ENCODE assay signal across 16 cellular contexts in genomic region chr9:78973906-78974305, GRCh38.
A peak's percentile ranks its signal among the peaks of the same experiment; 100 is the strongest.
DNase-seq lines count a peak whose midpoint lies in the region; ATAC-seq and TF ChIP-seq lines count a peak whose summit lies in the region.
"Had no signal": no experiment of that assay in that cellular context is flagged by ENCODE, and none has a peak within 500 bp of the region (broad histone marks: within the 10 kb centered on the region; RNA-seq: fewer than 3 reads in every experiment).

No MANE protein-coding gene starts in this region.

- H3K4me3 ChIP-seq in MG63 (no peak overlapping the region), mesendoderm (ENCODE audit: low read length) (no peak overlapping the region)
- H3K4me3 ChIP-seq: coronary artery, prostate gland had no signal

- H3K4me1 Mint-ChIP-seq in natural killer cell: no peaks in the 10 kb centered on the region
- H3K4me1 Mint-ChIP-seq: T-helper 17 cell had no signal

- no peak overlapping the region for H3K4ac ChIP-seq in mesendoderm (ENCODE audit: low read depth, low read length)

- DNase-seq in NCI-H1105 treated with DMSO at 0.1 percent for 48 hours (lab: John Stamatoyannopoulos, UW): peak; percentile 8
- DNase-seq in NCI-H1105 (lab: John Stamatoyannopoulos, UW): no peak
- DNase-seq in MG63: peak; percentile 22
- DNase-seq in amniotic stem cell (lab: John Stamatoyannopoulos, UW): peak; percentile 61
- DNase-seq in mesendoderm: peak; percentile 45
- no peak for DNase-seq in ecto neural progenitor cell (ENCODE audit: low spot score)
- no peak for DNase-seq in natural killer cell
- DNase-seq: 8988T; activated CD8-positive, alpha-beta T cell treated with anti-CD3 and anti-CD28 coated beads for 36 hours; activated naive CD4-positive, alpha-beta T cell treated with anti-CD3 and anti-CD28 coated beads for 36 hours; substantia nigra; T-helper 17 cell had no signal

- H3K27me3 ChIP-seq in MG63: no peaks in the 10 kb centered on the region
- H3K27me3 ChIP-seq in mesendoderm (ENCODE audit: insufficient read depth, low read length, poor library complexity): no peaks in the 10 kb centered on the region

- H3K4me3 Mint-ChIP-seq in natural killer cell: no peak overlapping the region
- H3K4me3 Mint-ChIP-seq: activated CD8-positive, alpha-beta T cell treated with anti-CD3 and anti-CD28 coated beads for 36 hours; activated naive CD4-positive, alpha-beta T cell treated with anti-CD3 and anti-CD28 coated beads for 36 hours; T-helper 17 cell had no signal

- H3K36me3 ChIP-seq in MG63 (no peaks in the 10 kb centered on the region), mesendoderm (ENCODE audit: control insufficient read depth, insufficient read depth, low read length) (no peaks in the 10 kb centered on the region)
- H3K36me3 ChIP-seq: prostate gland had no signal

- no peaks in the 10 kb centered on the region for H3K9me3 ChIP-seq in MG63
- H3K9me3 ChIP-seq: prostate gland had no signal

- H4K8ac ChIP-seq in mesendoderm (ENCODE audit: low read depth, low read length): no peak overlapping the region

- H3K4me2 ChIP-seq in mesendoderm (ENCODE audit: low read length): no peak overlapping the region

- H3K9me3 Mint-ChIP-seq in natural killer cell: peaks cover 0 to 4% of the 10 kb centered on the region in 2 donors
- H3K9me3 Mint-ChIP-seq: activated CD8-positive, alpha-beta T cell treated with anti-CD3 and anti-CD28 coated beads for 36 hours; activated naive CD4-positive, alpha-beta T cell treated with anti-CD3 and anti-CD28 coated beads for 36 hours had no signal

- H3K18ac ChIP-seq in mesendoderm (ENCODE audit: low read length): no peak overlapping the region

- no peak for TF ChIP-seq CTCF in natural killer cell (IDR thresholded peaks at IDR 0.05)

- H3K79me2 ChIP-seq in mesendoderm (ENCODE audit: control insufficient read depth, insufficient read depth, low read length): no peaks in the 10 kb centered on the region

- H2AK5ac ChIP-seq in mesendoderm (ENCODE audit: low read length): no peak overlapping the region

- H3K27me3 Mint-ChIP-seq in natural killer cell (ENCODE audit: low read depth in 2 of 2): no peaks in the 10 kb centered on the region
- H3K27me3 Mint-ChIP-seq: activated CD8-positive, alpha-beta T cell treated with anti-CD3 and anti-CD28 coated beads for 36 hours; T-helper 17 cell had no signal

- H3K79me1 ChIP-seq in mesendoderm (ENCODE audit: low read length): no peaks in the 10 kb centered on the region

- H3K36me3 Mint-ChIP-seq in natural killer cell: no peaks in the 10 kb centered on the region

- intact Hi-C loops in natural killer cell (cut with micrococcal nuclease): no loop called here

- H2BK120ac ChIP-seq in mesendoderm (ENCODE audit: low read depth, low read length): no peak overlapping the region

- peaks cover 2% of the 10 kb centered on the region for H3K4me1 ChIP-seq in mesendoderm (ENCODE audit: control insufficient read depth, low read depth, low read length)
- H3K4me1 ChIP-seq: prostate gland had no signal

- H3K23ac ChIP-seq in mesendoderm (ENCODE audit: low read length): no peak overlapping the region

- no peak overlapping the region for H2BK15ac ChIP-seq in mesendoderm (replicated peaks; ENCODE audit: low read depth)

- no peak for ATAC-seq in esophagus mucosa
- no peak for ATAC-seq in natural killer cell
- ATAC-seq: activated CD8-positive, alpha-beta T cell treated with anti-CD3 and anti-CD28 coated beads for 36 hours; T-helper 17 cell had no signal

- H3K56ac ChIP-seq in mesendoderm (ENCODE audit: low read length): no peak overlapping the region

- H4K5ac ChIP-seq in mesendoderm (ENCODE audit: low read length): no peak overlapping the region

- no peak overlapping the region for H2BK5ac ChIP-seq in mesendoderm (ENCODE audit: low read length)

- no peak overlapping the region for H3K27ac ChIP-seq in mesendoderm (ENCODE audit: low read depth, low read length)
- H3K27ac ChIP-seq: coronary artery, KMS-11, prostate gland had no signal

- H3K27ac Mint-ChIP-seq in natural killer cell: no peak overlapping the region
- H3K27ac Mint-ChIP-seq: activated CD8-positive, alpha-beta T cell treated with anti-CD3 and anti-CD28 coated beads for 36 hours; activated naive CD4-positive, alpha-beta T cell treated with anti-CD3 and anti-CD28 coated beads for 36 hours; T-helper 17 cell had no signal

- no peak overlapping the region for H3K9ac ChIP-seq in mesendoderm (ENCODE audit: low read length)
- H3K9ac ChIP-seq: KMS-11 had no signal

Comparison
In these comparisons a context has a peak if more than half of its experiments do, and no peak if none do; other contexts are left out.
1. DNase-seq: peak in NCI-H1105 treated with DMSO at 0.1 percent for 48 hours (single experiment), MG63 (single experiment), amniotic stem cell (single experiment) and mesendoderm (single experiment); none in NCI-H1105 (single experiment), ecto neural progenitor cell (single experiment) and natural killer cell (single experiment).